In the genomic region with DNA sequence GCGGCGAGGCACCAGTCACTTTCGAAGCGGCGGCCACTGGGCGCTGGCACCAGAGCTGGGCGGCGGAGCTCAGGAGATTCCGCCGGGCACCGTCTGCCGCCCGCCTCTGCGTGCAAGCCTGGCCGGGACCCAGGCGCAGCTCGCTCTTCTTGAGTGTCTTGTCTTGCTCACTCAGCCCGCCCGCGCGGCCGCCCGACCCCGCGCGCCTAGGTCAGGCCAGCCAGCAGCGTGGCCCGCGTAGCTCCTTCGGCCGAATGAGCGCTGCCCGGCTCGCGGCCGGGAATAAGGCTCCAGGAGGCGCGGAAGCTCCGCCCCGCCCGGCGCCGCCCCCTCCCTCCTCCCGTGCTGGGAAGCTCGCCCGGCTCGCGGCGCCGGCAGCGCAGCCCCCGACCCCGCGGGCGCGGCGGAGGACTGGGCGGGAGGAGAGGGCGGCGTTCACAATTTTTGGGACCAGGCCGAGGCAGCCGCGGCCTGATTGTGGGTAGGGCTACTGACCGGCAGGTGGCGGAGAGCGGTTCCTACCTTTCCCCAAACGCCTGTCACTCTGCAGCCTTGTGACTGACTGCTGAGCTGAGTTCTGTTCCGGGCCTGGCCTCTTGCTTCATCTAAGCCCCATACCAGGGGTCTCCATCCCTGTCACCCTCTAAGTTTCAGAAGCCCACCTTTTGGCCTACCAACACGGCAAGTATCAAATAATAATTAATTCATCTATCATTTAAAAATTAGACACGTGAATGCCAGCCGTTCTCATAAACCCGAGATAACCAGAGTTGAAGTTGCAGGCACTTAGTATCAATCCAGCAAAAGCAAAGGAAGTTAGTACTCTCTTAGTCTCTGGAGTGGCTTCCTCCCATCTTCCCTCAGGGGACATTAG, we compare ENCODE assay signal across 8 cellular contexts. TPM values are rescaled to one million over a fixed set of nuclear protein-coding genes. Genes with fewer than 3 reads are reported as not detected.
DNase-seq lines count a peak whose midpoint lies in the region; ATAC-seq and TF ChIP-seq lines count a peak whose summit lies in the region.

TSS of gene HBEGF (minus strand) at position 256 of the 874 bp plus-strand sequence. CDS start 275 bp downstream, outside the sequence.

- H2BK15ac ChIP-seq in mesendoderm (replicated peaks; ENCODE audit: low read depth), result no peak within 1 kb of the TSS

- ATAC-seq in HG03280 (IDR thresholded peaks at IDR 0.05; ENCODE audit: unreplicated experiment), result peak; percentile 75
- peak; percentile 72 for ATAC-seq in activated CD8-positive, alpha-beta memory T cell treated with anti-CD3 and anti-CD28 coated beads, Interleukin-2, amount 10 ng/mL, durations not matched to agents 7 days and 5 days
- peak; percentile 76 for ATAC-seq in stimulated activated effector memory CD8-positive, alpha-beta T cell treated with anti-CD3 and anti-CD28 coated beads, Interleukin-12 subunit alpha, Interleukin-12 subunit beta, amount 100 ng/mL, for 72 hours

- H3K9me3 ChIP-seq in BLaER1, result no peaks in the 10 kb centered on the region

- H3K9me3 Mint-ChIP-seq in activated CD8-positive, alpha-beta memory T cell treated with anti-CD3 and anti-CD28 coated beads, Interleukin-2, amount 10 ng/mL, durations not matched to agents 7 days and 5 days (ENCODE audit: low read depth), result no peaks in the 10 kb centered on the region
- no peaks in the 10 kb centered on the region for H3K9me3 Mint-ChIP-seq in stimulated activated effector memory CD8-positive, alpha-beta T cell treated with anti-CD3 and anti-CD28 coated beads, Interleukin-12 subunit alpha, Interleukin-12 subunit beta, amount 100 ng/mL, for 72 hours

- no peak within 1 kb of the TSS for H4K5ac ChIP-seq in mesendoderm (ENCODE audit: low read length)

- DNase-seq in NCI-H82 treated with DMSO at 0.1 percent for 48 hours (lab: John Stamatoyannopoulos, UW; ENCODE audit: unreplicated experiment), result peak; percentile 6
- peak; percentile 60 for DNase-seq in activated CD8-positive, alpha-beta memory T cell treated with anti-CD3 and anti-CD28 coated beads, Interleukin-2, amount 10 ng/mL, durations not matched to agents 7 days and 5 days
- DNase-seq in mesendoderm, result peak; percentile 95
- DNase-seq in stimulated activated effector memory CD8-positive, alpha-beta T cell treated with anti-CD3 and anti-CD28 coated beads, Interleukin-12 subunit alpha, Interleukin-12 subunit beta, amount 100 ng/mL, for 72 hours (ENCODE audit: low spot score in 2 of 2), result peak; percentile 25 to 72

- peak within 1 kb of the TSS; percentile 83 for H3K4me3 ChIP-seq in BLaER1
- H3K4me3 ChIP-seq in mesendoderm (ENCODE audit: low read length), result peak within 1 kb of the TSS; percentile 46

- CTCF ChIA-PET in activated CD8-positive, alpha-beta memory T cell treated with anti-CD3 and anti-CD28 coated beads, Interleukin-2, amount 10 ng/mL, durations not matched to agents 7 days and 5 days (lab: Charles Lee), result interaction anchor here (0.7 to 17.8 kb wide), 21 partner anchors 9 to 379 kb away, joined by 3 to 657 read pairs (median 4); partner anchors contain the start of genes PFDN1 and SLC4A9

- H3K4me1 ChIP-seq in BLaER1, result peaks cover 86% of the 10 kb centered on the region
- H3K4me1 ChIP-seq in mesendoderm (ENCODE audit: control insufficient read depth, low read depth, low read length), result peaks cover 3% of the 10 kb centered on the region

- H3K27ac Mint-ChIP-seq in activated CD8-positive, alpha-beta memory T cell treated with anti-CD3 and anti-CD28 coated beads, Interleukin-2, amount 10 ng/mL, durations not matched to agents 7 days and 5 days, result peak within 1 kb of the TSS; percentile 68
- H3K27ac Mint-ChIP-seq in stimulated activated effector memory CD8-positive, alpha-beta T cell treated with anti-CD3 and anti-CD28 coated beads, Interleukin-12 subunit alpha, Interleukin-12 subunit beta, amount 100 ng/mL, for 72 hours, result no peak within 1 kb of the TSS

- H3K36me3 Mint-ChIP-seq in activated CD8-positive, alpha-beta memory T cell treated with anti-CD3 and anti-CD28 coated beads, Interleukin-2, amount 10 ng/mL, durations not matched to agents 7 days and 5 days, result peaks cover 28% of the 10 kb centered on the region
- peaks cover 19% of the 10 kb centered on the region for H3K36me3 Mint-ChIP-seq in stimulated activated effector memory CD8-positive, alpha-beta T cell treated with anti-CD3 and anti-CD28 coated beads, Interleukin-12 subunit alpha, Interleukin-12 subunit beta, amount 100 ng/mL, for 72 hours

- H3K9ac ChIP-seq in BLaER1 (peak within 1 kb of the TSS; percentile 94), mesendoderm (ENCODE audit: low read length) (peak within 1 kb of the TSS; percentile 75)

- in situ Hi-C loops in endometrial microvascular endothelial cells (cut with HindIII; ENCODE audit: inconsistent ontology term, low pct_unique_long_range_greater_than_20kb, low sequenced_read_pairs), result loop anchor here (25.0 kb wide), 1 partner anchor 216 kb away; the partner anchor contains the start of genes APBB3, SLC35A4 and SRA1

- peak within 1 kb of the TSS; percentile 53 for H3K18ac ChIP-seq in mesendoderm (ENCODE audit: low read length)

- no peaks in the 10 kb centered on the region for H3K27me3 ChIP-seq in BLaER1
- H3K27me3 ChIP-seq in mesendoderm (ENCODE audit: insufficient read depth, low read length, poor library complexity), result no peaks in the 10 kb centered on the region

- H4K8ac ChIP-seq in mesendoderm (ENCODE audit: low read depth, low read length), result no peak within 1 kb of the TSS

- H2BK120ac ChIP-seq in mesendoderm (ENCODE audit: low read depth, low read length), result no peak within 1 kb of the TSS

- H3K23ac ChIP-seq in mesendoderm (ENCODE audit: low read length), result no peak within 1 kb of the TSS

- H2AK5ac ChIP-seq in mesendoderm (ENCODE audit: low read length), result no peak within 1 kb of the TSS

- H3K79me1 ChIP-seq in mesendoderm (ENCODE audit: low read length), result no peaks in the 10 kb centered on the region

- H3K27me3 Mint-ChIP-seq in activated CD8-positive, alpha-beta memory T cell treated with anti-CD3 and anti-CD28 coated beads, Interleukin-2, amount 10 ng/mL, durations not matched to agents 7 days and 5 days, result peaks cover 15% of the 10 kb centered on the region

- H3K4ac ChIP-seq in mesendoderm (ENCODE audit: low read depth, low read length), result no peak within 1 kb of the TSS

- H3K27ac ChIP-seq in BLaER1, result peak within 1 kb of the TSS; percentile 99
- no peak within 1 kb of the TSS for H3K27ac ChIP-seq in mesendoderm (ENCODE audit: low read depth, low read length)

- H4K20me1 ChIP-seq in BLaER1, result no peaks in the 10 kb centered on the region

- H3K4me2 ChIP-seq in BLaER1 (peak within 1 kb of the TSS; percentile 98), mesendoderm (ENCODE audit: low read length) (peak within 1 kb of the TSS; percentile 53)

- no peaks in the 10 kb centered on the region for H3K79me2 ChIP-seq in mesendoderm (ENCODE audit: control insufficient read depth, insufficient read depth, low read length)

- no peak within 1 kb of the TSS for H2BK5ac ChIP-seq in mesendoderm (ENCODE audit: low read length)

- H3K36me3 ChIP-seq in BLaER1, result peaks cover 14% of the 10 kb centered on the region
- no peaks in the 10 kb centered on the region for H3K36me3 ChIP-seq in mesendoderm (ENCODE audit: control insufficient read depth, insufficient read depth, low read length)

- peak within 1 kb of the TSS; percentile 80 for H3K4me3 Mint-ChIP-seq in activated CD8-positive, alpha-beta memory T cell treated with anti-CD3 and anti-CD28 coated beads, Interleukin-2, amount 10 ng/mL, durations not matched to agents 7 days and 5 days
- H3K4me3 Mint-ChIP-seq in stimulated activated effector memory CD8-positive, alpha-beta T cell treated with anti-CD3 and anti-CD28 coated beads, Interleukin-12 subunit alpha, Interleukin-12 subunit beta, amount 100 ng/mL, for 72 hours, result peak within 1 kb of the TSS; percentile 75

- TF ChIP-seq POLR2A in GM19099 (IDR thresholded peaks at IDR 0.05; ENCODE audit: extremely low read depth, insufficient read length, low read depth), result peak; percentile 62

- peaks cover 59% of the 10 kb centered on the region for H3K4me1 Mint-ChIP-seq in activated CD8-positive, alpha-beta memory T cell treated with anti-CD3 and anti-CD28 coated beads, Interleukin-2, amount 10 ng/mL, durations not matched to agents 7 days and 5 days
- H3K4me1 Mint-ChIP-seq in stimulated activated effector memory CD8-positive, alpha-beta T cell treated with anti-CD3 and anti-CD28 coated beads, Interleukin-12 subunit alpha, Interleukin-12 subunit beta, amount 100 ng/mL, for 72 hours, result peaks cover 43% of the 10 kb centered on the region

- peak within 1 kb of the TSS; percentile 87 for H3K56ac ChIP-seq in mesendoderm (ENCODE audit: low read length)

- no CpG with 5 or more reads among the region's 72 CpGs for WGBS in mesendoderm (ENCODE audit: extremely low coverage, insufficient coverage, low lambda C conversion rate)

RNA-seq across cellular contexts. Expression of gene HBEGF, which starts in this region (rescaled TPM):
- 10 to 100 TPM; 10.7 to 13.5 TPM for total RNA-seq in activated CD8-positive, alpha-beta memory T cell treated with anti-CD3 and anti-CD28 coated beads, Interleukin-2, amount 10 ng/mL, durations not matched to agents 7 days and 5 days
- 60.5 TPM for total RNA-seq in endometrial microvascular endothelial cells (ENCODE audit: inconsistent ontology term)
- 6.7 TPM for polyA plus RNA-seq in mesendoderm (2013, experiment 1 of 2)
- 7.2 TPM for polyA plus RNA-seq in mesendoderm (2013, experiment 2 of 2)

Comparison
In these comparisons a context has a peak if more than half of its experiments do, and no peak if none do; other contexts are left out.
1. DNase-seq: peak in every context shown above with its lines; median percentile 95 in mesendoderm; 60 in activated CD8-positive, alpha-beta memory T cell treated with anti-CD3 and anti-CD28 coated beads, Interleukin-2, amount 10 ng/mL, durations not matched to agents 7 days and 5 days; 48 in stimulated activated effector memory CD8-positive, alpha-beta T cell treated with anti-CD3 and anti-CD28 coated beads, Interleukin-12 subunit alpha, Interleukin-12 subunit beta, amount 100 ng/mL, for 72 hours; 6 in NCI-H82 treated with DMSO at 0.1 percent for 48 hours.